Comparison of ENCODE assay signal across 8 cellular contexts in the genomic region with DNA sequence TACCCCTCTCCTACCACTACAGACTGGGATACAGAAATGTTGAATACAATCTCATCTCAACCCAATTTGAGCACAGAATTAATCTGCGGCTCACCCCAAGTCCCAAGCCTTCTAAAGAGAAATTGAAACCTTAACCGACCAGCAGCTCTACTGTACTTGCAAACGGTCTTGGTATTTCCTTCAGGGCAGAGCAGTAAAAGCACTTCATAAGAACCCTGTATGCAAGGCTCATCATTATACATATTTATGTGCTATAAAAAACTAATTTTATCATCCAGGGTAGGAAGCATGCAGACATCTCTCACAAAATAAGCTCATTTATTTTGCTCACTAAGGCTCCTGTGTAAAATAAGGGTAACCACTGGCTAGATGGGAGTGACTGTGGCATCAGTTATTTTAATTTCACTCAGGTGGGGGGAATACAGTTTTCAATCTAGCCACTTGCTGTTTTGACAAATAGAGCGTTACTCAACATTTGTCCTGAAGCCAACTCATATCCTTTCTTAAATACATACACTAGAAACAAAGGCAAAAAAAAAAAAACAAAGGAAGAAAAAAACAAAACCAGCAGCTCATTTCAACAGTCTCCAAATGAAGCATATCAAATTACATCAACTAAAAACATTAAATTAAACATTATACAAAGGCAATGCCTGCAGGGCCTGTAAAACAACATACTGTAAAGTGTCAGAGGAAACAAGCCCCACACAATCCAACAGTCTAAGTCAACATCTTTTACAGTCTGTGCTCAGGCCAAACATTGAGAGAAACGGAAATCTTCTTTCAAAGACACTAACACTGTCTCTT.
DNase-seq lines count a peak whose midpoint lies in the region; ATAC-seq and TF ChIP-seq lines count a peak whose summit lies in the region.

No MANE protein-coding gene starts in this region.

- peaks cover 9 to 37% (median 17%) of the 10 kb centered on the region in 7 donors for H3K4me1 Mint-ChIP-seq in naive thymus-derived CD4-positive, alpha-beta T cell
- peaks cover 9% of the 10 kb centered on the region for H3K4me1 Mint-ChIP-seq in progenitor cell of endocrine pancreas (ENCODE audit: low read depth)

- H3K79me2 ChIP-seq in trophoblast cell (ENCODE audit: control insufficient read depth, insufficient read depth, low read length, poor library complexity), result no peaks in the 10 kb centered on the region

- H3K36me3 ChIP-seq in naive thymus-derived CD4-positive, alpha-beta T cell (ENCODE audit: control insufficient read depth in 2 of 3, insufficient read depth in 3 of 3, low read length in 3 of 3), result peaks cover 0 to 3% (median 0%) of the 10 kb centered on the region in 3 experiments
- H3K36me3 ChIP-seq in trophoblast cell (ENCODE audit: control insufficient read depth in 1 of 2, insufficient read depth in 2 of 2, low read length in 2 of 2), result peaks cover 0 to 4% of the 10 kb centered on the region in 2 experiments

- H3K4me3 Mint-ChIP-seq in naive thymus-derived CD4-positive, alpha-beta T cell, result peak overlapping the region in 2 of 10 donors; percentile 3 to 24
- H3K4me3 Mint-ChIP-seq in progenitor cell of endocrine pancreas (ENCODE audit: low read depth), result no peak overlapping the region

- H3K4ac ChIP-seq in trophoblast cell (ENCODE audit: low read depth, low read length), result no peak overlapping the region

- H4K12ac ChIP-seq in trophoblast cell (ENCODE audit: low read depth, low read length), result no peak overlapping the region

- no CpG with 5 or more reads among the region's 5 CpGs for WGBS in trophoblast cell (ENCODE audit: extremely low coverage, insufficient coverage, insufficient read length)

- no peak overlapping the region for H3K4me3 ChIP-seq in cardiac fibroblast (replicated peaks in 1 of 2; ENCODE audit: low read depth in 2 of 2, low read length in 2 of 2)
- no peak overlapping the region for H3K4me3 ChIP-seq in naive thymus-derived CD4-positive, alpha-beta T cell (ENCODE audit: low read length)
- H3K4me3 ChIP-seq in trophoblast cell (ENCODE audit: low read depth, low read length), result no peak overlapping the region

- intact Hi-C loops in naive thymus-derived CD4-positive, alpha-beta T cell (cut with micrococcal nuclease), result no loop called here

- no peak overlapping the region for H3K27ac ChIP-seq in naive thymus-derived CD4-positive, alpha-beta T cell (ENCODE audit: low read depth, low read length)
- H3K27ac ChIP-seq in trophoblast cell (ENCODE audit: low read depth, low read length), result no peak overlapping the region

- no peaks in the 10 kb centered on the region for H3K27me3 ChIP-seq in naive thymus-derived CD4-positive, alpha-beta T cell (ENCODE audit: control insufficient read depth in 2 of 2, insufficient read depth in 2 of 2, low read length in 2 of 2)
- no peaks in the 10 kb centered on the region for H3K27me3 ChIP-seq in trophoblast cell (ENCODE audit: insufficient read depth, low read length)

- H3K36me3 Mint-ChIP-seq in naive thymus-derived CD4-positive, alpha-beta T cell, result peaks cover 0 to 16% (median 6%) of the 10 kb centered on the region in 5 donors
- peaks cover 4% of the 10 kb centered on the region for H3K36me3 Mint-ChIP-seq in progenitor cell of endocrine pancreas (ENCODE audit: insufficient read depth)

- POLR2A ChIA-PET in naive thymus-derived CD4-positive, alpha-beta T cell (lab: Charles Lee), result no interaction called here

- no peak overlapping the region for H3K18ac ChIP-seq in trophoblast cell (ENCODE audit: low read length)

- no peaks in the 10 kb centered on the region for H3K9me3 ChIP-seq in naive thymus-derived CD4-positive, alpha-beta T cell (ENCODE audit: control insufficient read depth in 2 of 3, low read length in 3 of 3)
- no peaks in the 10 kb centered on the region for H3K9me3 ChIP-seq in trophoblast cell (ENCODE audit: insufficient read depth, low read depth, low read length)

- H2AK5ac ChIP-seq in trophoblast cell (ENCODE audit: low read length), result no peak overlapping the region

- no peak overlapping the region for H3K9ac ChIP-seq in trophoblast cell (ENCODE audit: low read length)

- H3K27ac Mint-ChIP-seq in naive thymus-derived CD4-positive, alpha-beta T cell, result peak overlapping the region in 5 of 9 donors; percentile 10 to 69 (median 49)
- no peak overlapping the region for H3K27ac Mint-ChIP-seq in progenitor cell of endocrine pancreas

- H2AFZ ChIP-seq in trophoblast cell (ENCODE audit: insufficient read depth, low read length, poor library complexity), result no peak overlapping the region

- no peaks in the 10 kb centered on the region for H3K79me1 ChIP-seq in trophoblast cell (ENCODE audit: low read length)

- CTCF ChIA-PET in naive thymus-derived CD4-positive, alpha-beta T cell (lab: Charles Lee), result no interaction called here

- H2BK12ac ChIP-seq in trophoblast cell (ENCODE audit: low read length), result no peak overlapping the region

- no peaks in the 10 kb centered on the region for H3K27me3 Mint-ChIP-seq in naive thymus-derived CD4-positive, alpha-beta T cell
- H3K27me3 Mint-ChIP-seq in progenitor cell of endocrine pancreas, result no peaks in the 10 kb centered on the region

- H3K4me2 ChIP-seq in trophoblast cell (ENCODE audit: low read length), result no peak overlapping the region

- no peak overlapping the region for H4K8ac ChIP-seq in trophoblast cell (ENCODE audit: low read depth, low read length)

- H3K14ac ChIP-seq in trophoblast cell (ENCODE audit: low read length), result no peak overlapping the region

- no peak overlapping the region for H2BK5ac ChIP-seq in trophoblast cell (ENCODE audit: low read depth, low read length, poor library complexity)

- TF ChIP-seq CTCF in cardiac fibroblast (IDR thresholded peaks at IDR 0.05; ENCODE audit: low read depth, low read length), result no peak
- TF ChIP-seq CTCF in progenitor cell of endocrine pancreas (IDR thresholded peaks at IDR 0.05; ENCODE audit: unreplicated experiment), result no peak

- no peaks in the 10 kb centered on the region for H3K9me3 Mint-ChIP-seq in naive thymus-derived CD4-positive, alpha-beta T cell
- no peaks in the 10 kb centered on the region for H3K9me3 Mint-ChIP-seq in progenitor cell of endocrine pancreas (ENCODE audit: low read depth)

- no peak overlapping the region for H2BK120ac ChIP-seq in trophoblast cell (ENCODE audit: insufficient read depth, low read length, poor library complexity)

- H3K23ac ChIP-seq in trophoblast cell (ENCODE audit: low read length), result no peak overlapping the region

- H4K91ac ChIP-seq in trophoblast cell (ENCODE audit: low read depth, low read length), result no peak overlapping the region

- no peak for ATAC-seq in naive thymus-derived CD4-positive, alpha-beta T cell
- ATAC-seq in HG03135 (IDR thresholded peaks at IDR 0.05; ENCODE audit: unreplicated experiment), result no peak

- no peaks in the 10 kb centered on the region for H3K4me1 ChIP-seq in naive thymus-derived CD4-positive, alpha-beta T cell (ENCODE audit: control insufficient read depth in 2 of 2, insufficient read depth in 2 of 2, low read length in 2 of 2)
- no peaks in the 10 kb centered on the region for H3K4me1 ChIP-seq in trophoblast cell (ENCODE audit: control insufficient read depth in 1 of 2, insufficient read depth in 2 of 2, low read length in 2 of 2)

- DNase-seq in ELR (ENCODE audit: low read depth) (peak; percentile 1), NCI-H2081 treated with DMSO at 0.1 percent for 48 hours (lab: John Stamatoyannopoulos, UW) (peak; percentile 82), cardiac fibroblast (ENCODE audit: low read depth in 2 of 2) (peak; percentile 63 to 65), trophoblast cell (no peak), progenitor cell of endocrine pancreas (ENCODE audit: low spot score, unreplicated experiment) (no peak)
- no peak for DNase-seq in naive thymus-derived CD4-positive, alpha-beta T cell
- DNase-seq in activated effector memory CD4-positive, alpha-beta T cell treated with Interleukin-2 at 50 U/mL for 16 hours, result no peak

Comparison
In these comparisons a context has a peak if more than half of its experiments do, and no peak if none do; other contexts are left out.
1. DNase-seq: peak in ELR (single experiment), NCI-H2081 treated with DMSO at 0.1 percent for 48 hours (single experiment) and cardiac fibroblast (2 of 2); none in naive thymus-derived CD4-positive, alpha-beta T cell (0 of 9), activated effector memory CD4-positive, alpha-beta T cell treated with Interleukin-2 at 50 U/mL for 16 hours (single experiment), trophoblast cell (0 of 2) and progenitor cell of endocrine pancreas (single experiment).